Comparison of ENCODE assay signal across 8 cellular contexts in the genomic region with DNA sequence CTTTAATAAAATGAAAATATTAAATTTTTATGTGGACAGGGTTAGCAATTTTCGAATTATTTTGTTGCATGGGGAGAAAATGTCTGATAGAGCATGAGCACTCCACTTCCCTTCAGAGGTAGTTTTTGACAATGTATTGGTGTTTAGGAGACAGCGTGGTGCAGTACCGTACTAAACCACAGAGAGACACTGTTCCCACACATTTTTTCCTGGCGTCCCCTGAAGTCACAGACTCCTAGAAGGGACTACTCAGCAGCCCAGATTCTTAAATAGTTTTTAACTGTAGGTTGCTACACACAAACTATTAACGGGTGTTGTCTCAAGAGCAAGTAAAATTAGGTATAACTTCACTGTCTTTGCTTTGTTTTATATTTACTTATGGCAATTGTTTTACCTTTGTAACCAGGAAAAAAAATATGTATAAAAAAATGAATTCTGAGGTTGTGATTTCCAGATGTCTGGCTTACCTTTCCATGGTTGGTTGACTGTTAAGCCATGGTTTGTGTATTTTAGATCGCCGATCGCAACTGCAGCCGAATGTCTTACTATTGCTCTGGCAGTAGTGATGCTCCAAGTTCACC.
DNase-seq lines count a peak whose midpoint lies in the region; ATAC-seq and TF ChIP-seq lines count a peak whose summit lies in the region.

No MANE protein-coding gene starts in this region.

- no peak overlapping the region for H3K4me3 ChIP-seq in BJ (ENCODE audit: low read depth, low read length)
- no peak overlapping the region for H3K4me3 ChIP-seq in GM23338

- POLR2A ChIA-PET in BJ (lab: Charles Lee): no interaction called here

- H3K4me3 Mint-ChIP-seq in GM23338 (no peak overlapping the region), glutamatergic neuron (ENCODE audit: unreplicated experiment) (no peak overlapping the region)
- no peak overlapping the region for H3K4me3 Mint-ChIP-seq in activated naive CD4-positive, alpha-beta T cell treated with anti-CD3 and anti-CD28 coated beads, Interleukin-2, amount 10 ng/mL, durations not matched to agents 7 days and 5 days

- no peak overlapping the region for H2AFZ ChIP-seq in GM23338

- no peaks in the 10 kb centered on the region for H3K27me3 Mint-ChIP-seq in GM23338 (ENCODE audit: insufficient read depth, low read depth, poor library complexity)
- H3K27me3 Mint-ChIP-seq in activated naive CD4-positive, alpha-beta T cell treated with anti-CD3 and anti-CD28 coated beads, Interleukin-2, amount 10 ng/mL, durations not matched to agents 7 days and 5 days: no peaks in the 10 kb centered on the region
- no peaks in the 10 kb centered on the region for H3K27me3 Mint-ChIP-seq in glutamatergic neuron (ENCODE audit: unreplicated experiment)

- peaks cover 30% of the 10 kb centered on the region for H3K4me1 ChIP-seq in GM23338 (ENCODE audit: insufficient read depth)

- no peaks in the 10 kb centered on the region for H4K20me1 ChIP-seq in GM23338 (replicated peaks; ENCODE audit: insufficient read depth)

- no peaks in the 10 kb centered on the region for H3K9me2 ChIP-seq in GM23338 (ENCODE audit: insufficient read depth)

- H3K9me3 Mint-ChIP-seq in GM23338: no peaks in the 10 kb centered on the region
- no peaks in the 10 kb centered on the region for H3K9me3 Mint-ChIP-seq in activated naive CD4-positive, alpha-beta T cell treated with anti-CD3 and anti-CD28 coated beads, Interleukin-2, amount 10 ng/mL, durations not matched to agents 7 days and 5 days
- no peaks in the 10 kb centered on the region for H3K9me3 Mint-ChIP-seq in glutamatergic neuron (ENCODE audit: unreplicated experiment)

- peak; percentile 93 for ATAC-seq in GM23338

- TF ChIP-seq CTCF in BJ (IDR thresholded peaks at IDR 0.05; ENCODE audit: insufficient read depth, low read depth, low read length): peak; percentile 76
- TF ChIP-seq CTCF in GM23338 (conservative IDR thresholded peaks at IDR 0.05; ENCODE audit: low read depth in 2 of 2): peak; percentile 94 to 96
- TF ChIP-seq CTCF in glutamatergic neuron (IDR thresholded peaks at IDR 0.05; ENCODE audit: partially characterized antibody, unreplicated experiment): peak; percentile 85

- H3K36me3 ChIP-seq in BJ (ENCODE audit: control insufficient read depth, insufficient read depth, low read length) (no peaks in the 10 kb centered on the region), GM23338 (ENCODE audit: insufficient read depth) (no peaks in the 10 kb centered on the region)

- H3K4me1 Mint-ChIP-seq in GM23338 (peaks cover 27% of the 10 kb centered on the region), glutamatergic neuron (ENCODE audit: low read depth, unreplicated experiment) (peaks cover 2% of the 10 kb centered on the region)
- H3K4me1 Mint-ChIP-seq in activated naive CD4-positive, alpha-beta T cell treated with anti-CD3 and anti-CD28 coated beads, Interleukin-2, amount 10 ng/mL, durations not matched to agents 7 days and 5 days: no peaks in the 10 kb centered on the region

- peak overlapping the region; percentile 31; the same call in 1 of the 2 replicates for H3K4me2 ChIP-seq in GM23338

- H3K27me3 ChIP-seq in BJ (ENCODE audit: control insufficient read depth, insufficient read depth, low read length): no peaks in the 10 kb centered on the region
- H3K27me3 ChIP-seq in GM23338 (ENCODE audit: insufficient read depth): no peaks in the 10 kb centered on the region

- H3K79me2 ChIP-seq in GM23338 (replicated peaks; ENCODE audit: insufficient read depth): no peaks in the 10 kb centered on the region

- peak; percentile 8 for DNase-seq in BJ (ENCODE audit: low read depth)
- peak; percentile 86 for DNase-seq in GM23338 (ENCODE audit: low spot score)
- DNase-seq in NCI-H226: peak; percentile 48
- DNase-seq in activated naive CD4-positive, alpha-beta T cell treated with anti-CD3 and anti-CD28 coated beads, Interleukin-2, amount 10 ng/mL, durations not matched to agents 7 days and 5 days: peak; percentile 31
- peak; percentile 47 for DNase-seq in glutamatergic neuron
- DNase-seq in pons (ENCODE audit: low spot score): peak; percentile 73
- no peak for DNase-seq in stimulated activated naive CD4-positive, alpha-beta T cell treated with Interleukin-2 at 50 U/mL for 16 hours (lab: John Stamatoyannopoulos, UW)
- no peak for DNase-seq in MV-4-11 (lab: John Stamatoyannopoulos, UW)

- H3F3A ChIP-seq in GM23338 (replicated peaks; ENCODE audit: low read depth): no peaks in the 10 kb centered on the region

- H3K27ac Mint-ChIP-seq in GM23338 (no peak overlapping the region), glutamatergic neuron (ENCODE audit: unreplicated experiment) (no peak overlapping the region)
- no peak overlapping the region for H3K27ac Mint-ChIP-seq in activated naive CD4-positive, alpha-beta T cell treated with anti-CD3 and anti-CD28 coated beads, Interleukin-2, amount 10 ng/mL, durations not matched to agents 7 days and 5 days

- H3K36me3 Mint-ChIP-seq in GM23338 (ENCODE audit: low read depth) (no peaks in the 10 kb centered on the region), glutamatergic neuron (ENCODE audit: unreplicated experiment) (no peaks in the 10 kb centered on the region)
- H3K36me3 Mint-ChIP-seq in activated naive CD4-positive, alpha-beta T cell treated with anti-CD3 and anti-CD28 coated beads, Interleukin-2, amount 10 ng/mL, durations not matched to agents 7 days and 5 days: peaks cover 65% of the 10 kb centered on the region

- CTCF ChIA-PET in BJ (lab: Yijun Ruan, JAX): interaction anchor here (1.6 kb wide), 1 partner anchor 619 kb away, joined by 6 read pairs; no protein-coding TSS in a partner anchor
- CTCF ChIA-PET in activated naive CD4-positive, alpha-beta T cell treated with anti-CD3 and anti-CD28 coated beads, Interleukin-2, amount 10 ng/mL, durations not matched to agents 7 days and 5 days (lab: Charles Lee): interaction anchor here (2.1 kb wide), 1 partner anchor 18 kb away, joined by 5 read pairs; no protein-coding TSS in a partner anchor

- no peak overlapping the region for H3K27ac ChIP-seq in GM23338 (ENCODE audit: low read depth)

TF ChIP-seq in GM23338, 12 proteins besides CTCF, POLR2A, EP300 and RAD21 (continues in another document):
- TF ChIP-seq ZNF114 (CRISPR knock-in tag; IDR thresholded peaks at IDR 0.05): no peak
- no peak for TF ChIP-seq POLR2AphosphoS5 (IDR thresholded peaks at IDR 0.05; ENCODE audit: low read depth)
- TF ChIP-seq EZH2phosphoT487 (IDR thresholded peaks at IDR 0.05; ENCODE audit: unreplicated experiment): no peak
- TF ChIP-seq CREB1 (CRISPR knock-in tag; IDR thresholded peaks at IDR 0.05; ENCODE audit: low read depth): no peak
- TF ChIP-seq, protein P1, sequence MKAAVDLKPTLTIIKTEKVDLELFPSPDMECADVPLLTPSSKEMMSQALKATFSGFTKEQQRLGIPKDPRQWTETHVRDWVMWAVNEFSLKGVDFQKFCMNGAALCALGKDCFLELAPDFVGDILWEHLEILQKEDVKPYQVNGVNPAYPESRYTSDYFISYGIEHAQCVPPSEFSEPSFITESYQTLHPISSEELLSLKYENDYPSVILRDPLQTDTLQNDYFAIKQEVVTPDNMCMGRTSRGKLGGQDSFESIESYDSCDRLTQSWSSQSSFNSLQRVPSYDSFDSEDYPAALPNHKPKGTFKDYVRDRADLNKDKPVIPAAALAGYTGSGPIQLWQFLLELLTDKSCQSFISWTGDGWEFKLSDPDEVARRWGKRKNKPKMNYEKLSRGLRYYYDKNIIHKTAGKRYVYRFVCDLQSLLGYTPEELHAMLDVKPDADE (IDR thresholded peaks at IDR 0.05): no peak
- no peak for TF ChIP-seq EZH2 (IDR thresholded peaks at IDR 0.05; ENCODE audit: low read depth, unreplicated experiment)
- TF ChIP-seq REST (IDR thresholded peaks at IDR 0.05; ENCODE audit: unreplicated experiment): no peak
- TF ChIP-seq JUNB (IDR thresholded peaks at IDR 0.05; ENCODE audit: unreplicated experiment): no peak
- no peak for TF ChIP-seq STAT1 (IDR thresholded peaks at IDR 0.05; ENCODE audit: unreplicated experiment)
- TF ChIP-seq ZNF331 (CRISPR knock-in tag; IDR thresholded peaks at IDR 0.05; ENCODE audit: low read depth): no peak
- no peak for TF ChIP-seq NANOG (IDR thresholded peaks at IDR 0.05; ENCODE audit: borderline replicate concordance)

Comparison
In these comparisons a context has a peak if more than half of its experiments do, and no peak if none do; other contexts are left out.
1. DNase-seq: peak in BJ (single experiment), GM23338 (single experiment), NCI-H226 (single experiment), activated naive CD4-positive, alpha-beta T cell treated with anti-CD3 and anti-CD28 coated beads, Interleukin-2, amount 10 ng/mL, durations not matched to agents 7 days and 5 days (single experiment), glutamatergic neuron (single experiment) and pons (single experiment); none in stimulated activated naive CD4-positive, alpha-beta T cell treated with Interleukin-2 at 50 U/mL for 16 hours (single experiment) and MV-4-11 (single experiment).
2. Peak in every context shown above with its lines, with median percentiles within 50 percentile points of each other: CTCF ChIP-seq.